7 cellular contexts compared by ENCODE assay signal in the genomic region with DNA sequence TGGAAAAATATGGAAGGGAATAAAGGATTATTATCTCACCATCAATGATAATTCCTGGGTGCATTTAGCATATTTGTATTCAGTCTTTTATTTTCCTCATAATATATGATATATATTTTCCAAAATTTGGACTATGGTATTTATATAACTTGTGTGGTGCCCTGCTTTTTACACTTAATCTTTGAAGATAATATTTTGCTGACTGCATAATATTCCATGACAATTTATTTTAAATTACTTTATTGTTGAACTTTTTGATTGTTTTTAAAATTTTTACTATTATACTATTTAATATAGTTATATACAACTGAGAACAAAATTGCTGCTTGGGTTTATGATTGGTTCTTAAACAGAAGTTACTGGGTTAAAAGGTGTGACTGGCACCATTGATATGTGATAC.
"Had no signal": no experiment of that assay in that cellular context is flagged by ENCODE, and none has a peak within 500 bp of the region (broad histone marks: within the 10 kb centered on the region; RNA-seq: fewer than 3 reads in every experiment).

No MANE protein-coding gene starts in this region.

- H3K36me3 Mint-ChIP-seq: IgD-negative memory B cell had no signal

- H3K27ac Mint-ChIP-seq: IgD-negative memory B cell had no signal

- H3K27me3 Mint-ChIP-seq: IgD-negative memory B cell had no signal

- FAIRE-seq: HTR-8/SVneo had no signal

- H3K4me3 Mint-ChIP-seq: IgD-negative memory B cell had no signal

- DNase-seq: IMR-90, KBM-7, KG1 had no signal

- H3K4me2 ChIP-seq: KMS-11 had no signal

- H3K27ac ChIP-seq: HL-60, KMS-11 had no signal

- H3K9ac ChIP-seq: KMS-11 had no signal
